ENCODE assay signal across 22 cellular contexts in genomic region chr2:11058129-11058528, GRCh38.
"Had no signal": no experiment of that assay in that cellular context is flagged by ENCODE, and none has a peak within 500 bp of the region (broad histone marks: within the 10 kb centered on the region; RNA-seq: fewer than 3 reads in every experiment).

No MANE protein-coding gene starts in this region.

- H3K4me3 Mint-ChIP-seq: natural killer cell; nephron; neural progenitor cell; stimulated activated effector memory CD8-positive, alpha-beta T cell treated with anti-CD3 and anti-CD28 coated beads, Interleukin-12 subunit alpha, Interleukin-12 subunit beta, amount 100 ng/mL, for 72 hours; stimulated activated naive B cell treated with anti-CD40 and anti-IgM and Interleukin-4, amounts not matched to agents 10 μg/mL and 1 μg/mL and 100 μg/mL, for 72 hours; stimulated activated naive CD8-positive, alpha-beta T cell treated with anti-CD3 and anti-CD28 coated beads, Interleukin-15, Interleukin-2, amounts not matched to agents 100 ng/mL and 50 ng/mL, for 24 hours had no signal

- H3K4me1 Mint-ChIP-seq: natural killer cell; stimulated activated effector memory CD8-positive, alpha-beta T cell treated with anti-CD3 and anti-CD28 coated beads, Interleukin-12 subunit alpha, Interleukin-12 subunit beta, amount 100 ng/mL, for 72 hours; stimulated activated naive B cell treated with anti-CD40 and anti-IgM and Interleukin-4, amounts not matched to agents 10 μg/mL and 1 μg/mL and 100 μg/mL, for 72 hours had no signal

- DNase-seq: natural killer cell; occipital lobe; pancreas; psoas muscle; right cardiac atrium; right lobe of liver; sigmoid colon; small intestine; stimulated activated CD4-positive, alpha-beta T cell treated with anti-CD3 and anti-CD28 coated beads, Interleukin-15, amount 100 ng/mL, for 24 hours; stimulated activated CD4-positive, alpha-beta T cell treated with anti-CD3 and anti-CD28 coated beads, Interleukin-2, amount 100 ng/mL, for 24 hours; stimulated activated CD4-positive, alpha-beta T cell treated with anti-CD3 and anti-CD28 coated beads, Interleukin-2, amount 100 ng/mL, for 48 hours; stimulated activated CD4-positive, alpha-beta T cell treated with anti-CD3 and anti-CD28 coated beads, Interleukin-4, amount 100 ng/mL, for 24 hours; stimulated activated naive B cell treated with anti-CD40 and anti-IgM and Interleukin-4, amounts not matched to agents 10 μg/mL and 1 μg/mL and 100 μg/mL, for 72 hours; stimulated activated naive CD4-positive, alpha-beta T cell treated with Interleukin-2 at 50 U/mL for 16 hours; stomach; thyroid gland; trophoblast cell; upper lobe of left lung had no signal

- H3K27ac Mint-ChIP-seq: natural killer cell; nephron; neural progenitor cell; stimulated activated effector memory CD8-positive, alpha-beta T cell treated with anti-CD3 and anti-CD28 coated beads, Interleukin-12 subunit alpha, Interleukin-12 subunit beta, amount 100 ng/mL, for 72 hours; stimulated activated naive B cell treated with anti-CD40 and anti-IgM and Interleukin-4, amounts not matched to agents 10 μg/mL and 1 μg/mL and 100 μg/mL, for 72 hours; stimulated activated naive CD8-positive, alpha-beta T cell treated with anti-CD3 and anti-CD28 coated beads, Interleukin-15, Interleukin-2, amounts not matched to agents 100 ng/mL and 50 ng/mL, for 24 hours had no signal

- ATAC-seq: natural killer cell; pancreas; psoas muscle; right cardiac atrium; right lobe of liver; stimulated activated effector memory CD8-positive, alpha-beta T cell treated with anti-CD3 and anti-CD28 coated beads, Interleukin-12 subunit alpha, Interleukin-12 subunit beta, amount 100 ng/mL, for 72 hours; stimulated activated naive B cell treated with anti-CD40 and anti-IgM and Interleukin-4, amounts not matched to agents 10 μg/mL and 1 μg/mL and 100 μg/mL, for 72 hours had no signal

- H3K36me3 Mint-ChIP-seq: neural progenitor cell; stimulated activated effector memory CD8-positive, alpha-beta T cell treated with anti-CD3 and anti-CD28 coated beads, Interleukin-12 subunit alpha, Interleukin-12 subunit beta, amount 100 ng/mL, for 72 hours had no signal
